9 cellular contexts compared by ENCODE assay signal in genomic region chr17:64005734-64006167, GRCh38. TPM values are rescaled to one million over a fixed set of nuclear protein-coding genes. Genes with fewer than 3 reads are reported as not detected.
A peak's percentile ranks its signal among the peaks of the same experiment; 100 is the strongest.
DNase-seq lines count a peak whose midpoint lies in the region; ATAC-seq and TF ChIP-seq lines count a peak whose summit lies in the region.
"Had no signal": no experiment of that assay in that cellular context is flagged by ENCODE, and none has a peak within 500 bp of the region (broad histone marks: within the 10 kb centered on the region; RNA-seq: fewer than 3 reads in every experiment).

No MANE protein-coding gene starts in this region.

- H3K36me3 ChIP-seq in spleen, result peaks cover 0 to 78% (median 36%) of the 10 kb centered on the region in 6 donors

- intact Hi-C loops in activated CD4-positive, alpha-beta memory T cell treated with anti-CD3 and anti-CD28 coated beads for 36 hours (cut with micrococcal nuclease), result no loop called here
- intact Hi-C loops in spleen (cut with DNase I; ENCODE audit: low total_unique reads), result no loop called here

- peak overlapping the region; percentile 11 for H3K4me3 ChIP-seq in coronary artery
- H3K4me3 ChIP-seq in spleen, result peak overlapping the region; percentile 20 to 66 (median 38)

- peaks cover 31 to 100% (median 81%) of the 10 kb centered on the region in 6 donors for H3K4me1 ChIP-seq in spleen

- CTCF ChIA-PET in activated CD4-positive, alpha-beta memory T cell treated with anti-CD3 and anti-CD28 coated beads for 36 hours (lab: Charles Lee), result interaction anchor here (0.9 to 3.7 kb wide), 4 partner anchors 11 to 18 kb away, joined by 3 to 16 read pairs (median 7); no protein-coding TSS in a partner anchor
- CTCF ChIA-PET in activated CD4-positive, alpha-beta memory T cell treated with anti-CD3 and anti-CD28 coated beads, Interleukin-2, amount 10 ng/mL, durations not matched to agents 7 days and 5 days (lab: Charles Lee), result interaction anchor here (0.7 to 2.8 kb wide), 5 partner anchors 11 to 123 kb away, joined by 3 to 6 read pairs (median 6); no protein-coding TSS in a partner anchor

- H3K36me3 Mint-ChIP-seq in activated CD4-positive, alpha-beta memory T cell treated with anti-CD3 and anti-CD28 coated beads for 36 hours, result peaks cover 11% of the 10 kb centered on the region
- H3K36me3 Mint-ChIP-seq in activated CD4-positive, alpha-beta memory T cell treated with anti-CD3 and anti-CD28 coated beads, Interleukin-2, amount 10 ng/mL, durations not matched to agents 7 days and 5 days (ENCODE audit: low read depth), result peaks cover 62% of the 10 kb centered on the region

- peak overlapping the region in 1 of 2 donors; percentile 39 for H3K27ac ChIP-seq in coronary artery
- peak overlapping the region; percentile 63 to 89 (median 80) for H3K27ac ChIP-seq in spleen

- POLR2A ChIA-PET in activated CD4-positive, alpha-beta memory T cell treated with anti-CD3 and anti-CD28 coated beads for 36 hours (lab: Charles Lee), result no interaction called here
- POLR2A ChIA-PET in activated CD4-positive, alpha-beta memory T cell treated with anti-CD3 and anti-CD28 coated beads, Interleukin-2, amount 10 ng/mL, durations not matched to agents 7 days and 5 days (lab: Charles Lee), result interaction anchor here (1.1 kb wide), 1 partner anchor 14 kb away, joined by 6 read pairs; the partner anchor contains the start of gene ICAM2

- WGBS in spleen, 5 donors, result 42 to 49% (median 45%) methylated on average over 6 of the region's 6 CpGs

- peaks cover 40% of the 10 kb centered on the region for H3K4me1 Mint-ChIP-seq in activated CD4-positive, alpha-beta memory T cell treated with anti-CD3 and anti-CD28 coated beads for 36 hours (ENCODE audit: low read depth)
- peaks cover 46% of the 10 kb centered on the region for H3K4me1 Mint-ChIP-seq in activated CD4-positive, alpha-beta memory T cell treated with anti-CD3 and anti-CD28 coated beads, Interleukin-2, amount 10 ng/mL, durations not matched to agents 7 days and 5 days

- TF ChIP-seq CTCF in coronary artery (IDR thresholded peaks at IDR 0.05) (no peak), spleen (IDR thresholded peaks at IDR 0.05 in 8 of 11, conservative IDR thresholded peaks at IDR 0.05 in 3 of 11) (no peak)

- no peaks in the 10 kb centered on the region for H3K27me3 Mint-ChIP-seq in activated CD4-positive, alpha-beta memory T cell treated with anti-CD3 and anti-CD28 coated beads for 36 hours
- no peaks in the 10 kb centered on the region for H3K27me3 Mint-ChIP-seq in activated CD4-positive, alpha-beta memory T cell treated with anti-CD3 and anti-CD28 coated beads, Interleukin-2, amount 10 ng/mL, durations not matched to agents 7 days and 5 days
- H3K27me3 Mint-ChIP-seq: B cell had no signal

- H3K9me3 Mint-ChIP-seq in activated CD4-positive, alpha-beta memory T cell treated with anti-CD3 and anti-CD28 coated beads for 36 hours, result no peaks in the 10 kb centered on the region
- H3K9me3 Mint-ChIP-seq in activated CD4-positive, alpha-beta memory T cell treated with anti-CD3 and anti-CD28 coated beads, Interleukin-2, amount 10 ng/mL, durations not matched to agents 7 days and 5 days, result no peaks in the 10 kb centered on the region

- no peak for TF ChIP-seq POLR2A in spleen (IDR thresholded peaks at IDR 0.05)

- H3K27ac Mint-ChIP-seq in activated CD4-positive, alpha-beta memory T cell treated with anti-CD3 and anti-CD28 coated beads for 36 hours, result peak overlapping the region; percentile 16
- no peak overlapping the region for H3K27ac Mint-ChIP-seq in activated CD4-positive, alpha-beta memory T cell treated with anti-CD3 and anti-CD28 coated beads, Interleukin-2, amount 10 ng/mL, durations not matched to agents 7 days and 5 days
- H3K27ac Mint-ChIP-seq: B cell had no signal

- H3K27me3 ChIP-seq in spleen (replicated peaks in 1 of 7), result no peaks in the 10 kb centered on the region

- DNase-seq in activated CD4-positive, alpha-beta memory T cell treated with anti-CD3 and anti-CD28 coated beads for 36 hours, result no peak
- DNase-seq in activated CD4-positive, alpha-beta memory T cell treated with anti-CD3 and anti-CD28 coated beads, Interleukin-2, amount 10 ng/mL, durations not matched to agents 7 days and 5 days, result no peak
- DNase-seq in NCI-H2196 (lab: John Stamatoyannopoulos, UW; ENCODE audit: unreplicated experiment), result peak; percentile 81
- no peak for DNase-seq in coronary artery (ENCODE audit: low spot score)
- DNase-seq in spleen, result peak; percentile 74
- no peak for DNase-seq in T-helper 1 cell
- DNase-seq in amniotic stem cell (lab: John Stamatoyannopoulos, UW), result no peak

- no peak for ATAC-seq in HG03280 (IDR thresholded peaks at IDR 0.05; ENCODE audit: unreplicated experiment)

- no peaks in the 10 kb centered on the region for H3K9me3 ChIP-seq in spleen

- H3K4me3 Mint-ChIP-seq in activated CD4-positive, alpha-beta memory T cell treated with anti-CD3 and anti-CD28 coated beads for 36 hours, result no peak overlapping the region
- H3K4me3 Mint-ChIP-seq in activated CD4-positive, alpha-beta memory T cell treated with anti-CD3 and anti-CD28 coated beads, Interleukin-2, amount 10 ng/mL, durations not matched to agents 7 days and 5 days, result no peak overlapping the region
- H3K4me3 Mint-ChIP-seq: B cell had no signal

RNA-seq across cellular contexts. Expression of gene PRR29, which starts 7.6 kb away (rescaled TPM):
- total RNA-seq in activated CD4-positive, alpha-beta memory T cell treated with anti-CD3 and anti-CD28 coated beads for 36 hours, result 1 to 10 TPM; 2.0 to 3.4 TPM
- total RNA-seq in activated CD4-positive, alpha-beta memory T cell treated with anti-CD3 and anti-CD28 coated beads, Interleukin-2, amount 10 ng/mL, durations not matched to agents 7 days and 5 days, result 10 to 100 TPM; 12.0 to 15.1 TPM
- 1 to 10 TPM; 1.6 to 9.1 (median 3.5) TPM for total RNA-seq in spleen
- polyA plus RNA-seq in spleen, result 1 to 10 TPM in 1 of 3 donors, under 1 TPM in 2; 0.65 to 3.6 (median 0.73) TPM
- total RNA-seq: B cell had no signal

RNA-seq across cellular contexts. Expression of gene ICAM2, which starts 14.7 kb away (rescaled TPM):
- total RNA-seq in activated CD4-positive, alpha-beta memory T cell treated with anti-CD3 and anti-CD28 coated beads for 36 hours, result 10 to 100 TPM; 65.0 to 66.7 TPM
- 100 to 1,000 TPM; 118 to 122 TPM for total RNA-seq in activated CD4-positive, alpha-beta memory T cell treated with anti-CD3 and anti-CD28 coated beads, Interleukin-2, amount 10 ng/mL, durations not matched to agents 7 days and 5 days
- 100 to 1,000 TPM; 136 to 412 (median 275) TPM for total RNA-seq in spleen
- 100 to 1,000 TPM in 1 of 3 donors, 10 to 100 TPM in 2; 79.2 to 108 (median 86.7) TPM for polyA plus RNA-seq in spleen

RNA-seq across cellular contexts. Expression of gene SCN4A, which starts 33.0 kb away (rescaled TPM):
- under 1 TPM; 0.33 to 0.75 TPM for total RNA-seq in activated CD4-positive, alpha-beta memory T cell treated with anti-CD3 and anti-CD28 coated beads for 36 hours
- total RNA-seq in activated CD4-positive, alpha-beta memory T cell treated with anti-CD3 and anti-CD28 coated beads, Interleukin-2, amount 10 ng/mL, durations not matched to agents 7 days and 5 days, result under 1 TPM; 0.08 to 0.13 TPM
- total RNA-seq in spleen, result 1 to 10 TPM in 5 of 7 donors, under 1 TPM in 2; 0.54 to 4.0 (median 1.3) TPM
- polyA plus RNA-seq in spleen, result under 1 TPM; 0.14 to 0.70 (median 0.26) TPM

Comparison
In these comparisons a context has a peak if more than half of its experiments do, and no peak if none do; other contexts are left out.
1. DNase-seq: peak in NCI-H2196 (single experiment) and spleen (single experiment); none in activated CD4-positive, alpha-beta memory T cell treated with anti-CD3 and anti-CD28 coated beads for 36 hours (single experiment), activated CD4-positive, alpha-beta memory T cell treated with anti-CD3 and anti-CD28 coated beads, Interleukin-2, amount 10 ng/mL, durations not matched to agents 7 days and 5 days (single experiment), coronary artery (single experiment), T-helper 1 cell (0 of 5) and amniotic stem cell (single experiment).